In genomic region chr2:1603521-1603920, GRCh38 we compare ENCODE assay signal across 20 cellular contexts.
"Had no signal": no experiment of that assay in that cellular context is flagged by ENCODE, and none has a peak within 500 bp of the region (broad histone marks: within the 10 kb centered on the region; RNA-seq: fewer than 3 reads in every experiment).

No MANE protein-coding gene starts in this region.

- H3K27ac Mint-ChIP-seq: activated CD8-positive, alpha-beta T cell treated with anti-CD3 and anti-CD28 coated beads, Interleukin-2, amount 10 ng/mL, durations not matched to agents 7 days and 5 days; activated naive CD4-positive, alpha-beta T cell treated with anti-CD3 and anti-CD28 coated beads for 36 hours; activated naive CD8-positive, alpha-beta T cell; brain; T-helper 1 cell treated with Interleukin-12 subunit alpha and Interleukin-12 subunit beta and Interleukin-4 antibody, amounts not matched to agents 30 μg/mL and 1 μg/mL, for 36 hours had no signal

- DNase-seq: activated CD4-positive, alpha-beta T cell treated with anti-CD3 and anti-CD28 coated beads for 4 hours; activated CD8-positive, alpha-beta memory T cell treated with anti-CD3 and anti-CD28 coated beads, Interleukin-2, amount 50 U/mL, for 48 hours; activated CD8-positive, alpha-beta T cell treated with anti-CD3 and anti-CD28 coated beads, Interleukin-2, amount 10 ng/mL, durations not matched to agents 7 days and 5 days; activated gamma-delta T cell; activated naive CD4-positive, alpha-beta T cell treated with anti-CD3 and anti-CD28 coated beads for 36 hours; activated T-cell treated with anti-CD3 and anti-CD28 coated beads, Interleukin-2, amount 50 U/mL, for 1 hour; amygdala; MG63; NCI-H1105; NCI-H1436; NCI-H1694 treated with DMSO at 0.1 percent for 48 hours; NCI-H2029 treated with DMSO at 0.1 percent for 48 hours; NCI-H446; NCI-H524; SHP77 treated with DMSO at 0.1 percent for 48 hours had no signal

- ATAC-seq: activated CD4-positive, CD25-positive, alpha-beta regulatory T cell treated with anti-CD3 and anti-CD28 coated beads, Interleukin-2, amount 50 U/mL, for 24 hours; activated CD8-positive, alpha-beta T cell treated with anti-CD3 and anti-CD28 coated beads, Interleukin-2, amount 10 ng/mL, durations not matched to agents 7 days and 5 days had no signal

- H3K36me3 Mint-ChIP-seq: activated naive CD8-positive, alpha-beta T cell; brain had no signal

- FAIRE-seq: RCC 7860 had no signal

- H3K4me3 ChIP-seq: MG63 had no signal

- H3K36me3 ChIP-seq: MG63 had no signal

- H3K9me3 Mint-ChIP-seq: activated naive CD4-positive, alpha-beta T cell treated with anti-CD3 and anti-CD28 coated beads for 36 hours; brain; T-helper 1 cell treated with Interleukin-12 subunit alpha and Interleukin-12 subunit beta and Interleukin-4 antibody, amounts not matched to agents 30 μg/mL and 1 μg/mL, for 36 hours had no signal

- H3K4me3 Mint-ChIP-seq: activated CD8-positive, alpha-beta T cell treated with anti-CD3 and anti-CD28 coated beads, Interleukin-2, amount 10 ng/mL, durations not matched to agents 7 days and 5 days; activated naive CD4-positive, alpha-beta T cell treated with anti-CD3 and anti-CD28 coated beads for 36 hours; activated naive CD8-positive, alpha-beta T cell; brain; T-helper 1 cell treated with Interleukin-12 subunit alpha and Interleukin-12 subunit beta and Interleukin-4 antibody, amounts not matched to agents 30 μg/mL and 1 μg/mL, for 36 hours had no signal

- H3K9me3 ChIP-seq: MG63 had no signal

- H3K27me3 ChIP-seq: MG63 had no signal
